ENCODE assay signal across 8 cellular contexts in the genomic region with DNA sequence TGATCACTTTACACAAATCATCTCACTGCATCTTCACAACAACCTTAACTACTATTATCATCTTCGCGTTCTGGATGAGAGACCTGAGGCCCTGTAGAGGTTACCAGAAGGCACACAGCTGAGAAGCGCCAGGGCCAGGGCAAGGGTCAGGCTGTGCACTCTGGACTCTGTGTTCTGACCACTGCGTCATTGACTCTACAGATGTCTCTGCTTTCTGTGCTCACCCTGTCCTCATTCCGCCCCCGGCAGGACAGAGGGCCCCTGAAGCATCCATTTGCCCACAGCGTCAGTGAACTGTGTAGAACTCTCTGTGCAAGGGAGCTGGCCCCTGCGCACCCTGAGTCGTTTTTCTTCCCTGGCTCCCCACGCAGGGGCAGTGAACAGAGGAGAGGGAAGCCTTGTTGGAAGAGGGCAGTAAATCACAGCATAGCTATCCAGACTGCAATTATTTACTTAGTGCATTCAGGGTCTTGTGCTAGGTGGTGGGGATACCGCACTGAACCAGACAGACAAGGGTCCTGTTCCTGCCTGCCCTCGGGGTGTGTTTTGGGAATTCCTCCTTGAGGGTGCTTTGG. TPM values are rescaled to one million over a fixed set of nuclear protein-coding genes. Genes with fewer than 3 reads are reported as not detected.
DNase-seq lines count a peak whose midpoint lies in the region; ATAC-seq and TF ChIP-seq lines count a peak whose summit lies in the region.
"Had no signal": no experiment of that assay in that cellular context is flagged by ENCODE, and none has a peak within 500 bp of the region (broad histone marks: within the 10 kb centered on the region; RNA-seq: fewer than 3 reads in every experiment).

No MANE protein-coding gene starts in this region.

- no peaks in the 10 kb centered on the region for H3K4me1 ChIP-seq in PC-9 (replicated peaks; ENCODE audit: insufficient read depth)

- no peaks in the 10 kb centered on the region for H3K36me3 ChIP-seq in PC-9 (ENCODE audit: low read depth)

- no peak for DNase-seq in GM12865 (ENCODE audit: low read depth)
- DNase-seq in PC-9 = no peak
- DNase-seq in fibroblast of mammary gland (ENCODE audit: low read depth) = no peak
- DNase-seq in sciatic nerve (ENCODE audit: low spot score) = no peak
- no peak for DNase-seq in anterior cingulate cortex (lab: John Stamatoyannopoulos, UW)
- no peak for DNase-seq in T1000 (lab: John Stamatoyannopoulos, UW)
- DNase-seq in SK-N-DZ (ENCODE audit: low spot score) = no peak

- peak overlapping the region; percentile 89 for H3K4me3 ChIP-seq in GM12865 (ENCODE audit: low read depth, low read length)
- H3K4me3 ChIP-seq in PC-9 = peak overlapping the region; percentile 60; the same call in 1 of the 2 replicates
- peak overlapping the region; percentile 58 for H3K4me3 ChIP-seq in fibroblast of mammary gland (ENCODE audit: control insufficient read depth, low read depth, low read length)

- TF ChIP-seq CTCF in GM12865 (IDR thresholded peaks at IDR 0.05; ENCODE audit: insufficient read depth, low read depth, low read length, missing control alignments) (no peak), PC-9 (conservative IDR thresholded peaks at IDR 0.05) (no peak), fibroblast of mammary gland (conservative IDR thresholded peaks at IDR 0.05; ENCODE audit: control insufficient read depth, insufficient read depth, low read depth, low read length) (no peak)

- no peaks in the 10 kb centered on the region for H3K9me3 ChIP-seq in PC-9 (ENCODE audit: insufficient read depth, low read depth)

- BruUV-seq in PC-9 (replicated peaks; lab: Mats Ljungman, UMichigan) = TSS peak; percentile 79

- no peaks in the 10 kb centered on the region for H4K20me1 ChIP-seq in PC-9 (ENCODE audit: insufficient read depth)

- POLR2A ChIA-PET in PC-9 (lab: Charles Lee; ENCODE audit: unreplicated experiment) = no interaction called here

- peak; percentile 31 for ATAC-seq in sciatic nerve

- H2AFZ ChIP-seq in PC-9 = no peak overlapping the region

- no peaks in the 10 kb centered on the region for H3K79me2 ChIP-seq in PC-9 (ENCODE audit: low read depth)

- H3K9me2 ChIP-seq in PC-9 (ENCODE audit: insufficient read depth) = no peaks in the 10 kb centered on the region

- intact Hi-C loops in PC-9 (cut with micrococcal nuclease; ENCODE audit: unreplicated experiment) (no loop called here), sciatic nerve (cut with DNase I) (no loop called here)

- peak overlapping the region; percentile 69 for H3K4me2 ChIP-seq in PC-9

- no peaks in the 10 kb centered on the region for H3K27me3 ChIP-seq in PC-9 (ENCODE audit: insufficient read depth, low read depth)

- H3F3A ChIP-seq in PC-9 (ENCODE audit: insufficient read depth, low read depth) = no peaks in the 10 kb centered on the region

- CTCF ChIA-PET in PC-9 (lab: Charles Lee) = no interaction called here

- H3K27ac ChIP-seq in PC-9 = no peak overlapping the region

RNA-seq across cellular contexts. Expression of a gene that starts 6.1 kb away (rescaled TPM):
- 0.22 TPM in 1 of 2 replicates, not detected in the other for total RNA-seq in PC-9 (2021)
- total RNA-seq in sciatic nerve = 14.4 TPM
- 0.08 and 1.6 TPM in 2 replicates for polyA plus RNA-seq in SK-N-DZ (2014; cell fraction: cytosol; rRNA removed)
- 0.25 and 1.0 TPM in 2 replicates for polyA plus RNA-seq in SK-N-DZ (2014; cell fraction: nucleus; rRNA removed)
- total RNA-seq: dermis blood vessel endothelial cell had no signal

RNA-seq across cellular contexts. Expression of a gene that starts 19.0 kb away (rescaled TPM):
- total RNA-seq in PC-9 (2021) = 10.5 and 11.7 TPM in 2 replicates
- 5.3 TPM for total RNA-seq in sciatic nerve
- 13.6 and 14.9 TPM in 2 replicates for polyA plus RNA-seq in SK-N-DZ (2014; cell fraction: cytosol; rRNA removed)
- polyA plus RNA-seq in SK-N-DZ (2014; cell fraction: nucleus; rRNA removed) = 16.3 and 17.2 TPM in 2 replicates

Comparison
In these comparisons a context has a peak if more than half of its experiments do, and no peak if none do; other contexts are left out.
1. RNA of a gene that starts 6.1 kb away (total RNA-seq): 14.4 TPM in sciatic nerve (single experiment); 0.22 TPM in PC-9; every median in the first group is over 10 times any median in the second.
2. Peak in every context shown above with its lines, with median percentiles within 50 percentile points of each other: H3K4me3 ChIP-seq.